21 cellular contexts compared by ENCODE assay signal in genomic region chrX:65014230-65014629, GRCh38. TPM values are rescaled to one million over a fixed set of nuclear protein-coding genes. Genes with fewer than 3 reads are reported as not detected.
DNase-seq lines count a peak whose midpoint lies in the region; ATAC-seq, FAIRE-seq and TF ChIP-seq lines count a peak whose summit lies in the region.
"Had no signal": no experiment of that assay in that cellular context is flagged by ENCODE, and none has a peak within 500 bp of the region (broad histone marks: within the 10 kb centered on the region; RNA-seq: fewer than 3 reads in every experiment).

No MANE protein-coding gene starts in this region.

- FAIRE-seq in HepG2 (lab: Jason Lieb, UNC), result no peak
- no peak for FAIRE-seq in K562 (lab: Jason Lieb, UNC)
- FAIRE-seq: G401.6, GM12891 had no signal

- BruUV-seq in HepG2 (replicated peaks; lab: Mats Ljungman, UMichigan) (no TSS peak), K562 (replicated peaks; lab: Mats Ljungman, UMichigan) (no TSS peak)

- TF ChIP-seq EP300 in HepG2 (IDR thresholded peaks at IDR 0.05; ENCODE audit: low read depth in 2 of 2, low read length in 2 of 2) (no peak), HepG2 (CRISPR knock-in tag; IDR thresholded peaks at IDR 0.05; ENCODE audit: borderline replicate concordance) (no peak), K562 (IDR thresholded peaks at IDR 0.05; ENCODE audit: low read length) (no peak)

- H2AFZ ChIP-seq in HepG2 (ENCODE audit: low read length) (no peak overlapping the region), K562 (ENCODE audit: low read depth, low read length) (no peak overlapping the region)

- no peaks in the 10 kb centered on the region for H4K20me1 ChIP-seq in HepG2 (ENCODE audit: insufficient read depth, low read length)
- no peaks in the 10 kb centered on the region for H4K20me1 ChIP-seq in K562 (replicated peaks; ENCODE audit: control insufficient read depth, insufficient read depth, low read length)

- no peak for TF ChIP-seq POLR2A in HepG2 (IDR thresholded peaks at IDR 0.05; ENCODE audit: insufficient read depth in 1 of 2, low read depth in 2 of 2, low read length in 2 of 2)
- TF ChIP-seq POLR2A in right lobe of liver (IDR thresholded peaks at IDR 0.05), result no peak
- no peak for TF ChIP-seq POLR2A in K562 (conservative IDR thresholded peaks at IDR 0.05)

- no peak for DNase-seq in HepG2 (ENCODE audit: low spot score)
- no peak for DNase-seq in right lobe of liver
- DNase-seq in K562 (ENCODE audit: extremely low read depth in 1 of 4, low spot score in 3 of 4), result no peak
- DNase-seq in stimulated activated naive CD4-positive, alpha-beta T cell (lab: John Stamatoyannopoulos, UW), result no peak
- no peak for DNase-seq in caudate nucleus (lab: John Stamatoyannopoulos, UW)
- DNase-seq: ACHN; BE2C; C1 segment of cervical spinal cord; CD4-positive, alpha-beta memory T cell; CD4-positive, CD25-positive, alpha-beta regulatory T cell; CD8-positive, alpha-beta memory T cell; COR-L47; DMS79 treated with DMSO at 0.1 percent for 48 hours; GF-D8 had no signal

- H3K4me2 ChIP-seq in HepG2 (ENCODE audit: low read depth, low read length) (no peak overlapping the region), K562 (ENCODE audit: insufficient read depth, low read length) (no peak overlapping the region)
- H3K4me2 ChIP-seq: BLaER1 had no signal

- H3K4me3 ChIP-seq in HepG2 (replicated peaks in 1 of 3; ENCODE audit: insufficient read depth in 1 of 3, low read depth in 2 of 3, low read length in 3 of 3) (no peak overlapping the region), right lobe of liver (no peak overlapping the region), K562 (no peak overlapping the region)
- H3K4me3 ChIP-seq: BLaER1 had no signal

- in situ Hi-C loops in HepG2 (cut with HindIII; ENCODE audit: extremely low pct_ligation_motif_present, low pct_unique_long_range_greater_than_20kb) (no loop called here), K562 (cut with MboI) (no loop called here)

- ATAC-seq in HepG2, result no peak
- no peak for ATAC-seq in right lobe of liver
- ATAC-seq in K562, result no peak

- no peaks in the 10 kb centered on the region for H3K36me3 ChIP-seq in HepG2 (replicated peaks in 1 of 2; ENCODE audit: control insufficient read depth in 1 of 2, insufficient read depth in 2 of 2, low read length in 2 of 2)
- no peaks in the 10 kb centered on the region for H3K36me3 ChIP-seq in right lobe of liver
- no peaks in the 10 kb centered on the region for H3K36me3 ChIP-seq in K562 (ENCODE audit: control insufficient read depth, insufficient read depth, low read length)
- H3K36me3 ChIP-seq: BE2C, BLaER1 had no signal

- intact Hi-C loops in HepG2 (cut with micrococcal nuclease; ENCODE audit: unreplicated experiment) (no loop called here), right lobe of liver (cut with DNase I) (no loop called here), K562 (cut with micrococcal nuclease) (no loop called here)

- no peaks in the 10 kb centered on the region for H3K9me3 ChIP-seq in HepG2 (ENCODE audit: low read length)
- no peaks in the 10 kb centered on the region for H3K9me3 ChIP-seq in right lobe of liver
- no peaks in the 10 kb centered on the region for H3K9me3 ChIP-seq in K562 (replicated peaks; ENCODE audit: control insufficient read depth, insufficient read depth, low read depth, low read length)
- H3K9me3 ChIP-seq: BE2C had no signal

- TF ChIP-seq CTCF in HepG2 (CRISPR knock-in tag; IDR thresholded peaks at IDR 0.05), result no peak
- no peak for TF ChIP-seq CTCF in right lobe of liver (IDR thresholded peaks at IDR 0.05)
- TF ChIP-seq CTCF in K562 (IDR thresholded peaks at IDR 0.05 in 2 of 3, conservative IDR thresholded peaks at IDR 0.05 in 1 of 3; ENCODE audit: insufficient read depth in 2 of 3, low read depth in 1 of 3, low read length in 3 of 3), result no peak

- no peaks in the 10 kb centered on the region for H3K27me3 ChIP-seq in HepG2 (ENCODE audit: control insufficient read depth in 1 of 2, insufficient read depth in 2 of 2, low read length in 2 of 2)
- peaks cover 0 to 5% of the 10 kb centered on the region in 2 donors for H3K27me3 ChIP-seq in right lobe of liver
- H3K27me3 ChIP-seq in K562 (ENCODE audit: control insufficient read depth in 2 of 2, insufficient read depth in 2 of 2, low read length in 2 of 2), result no peaks in the 10 kb centered on the region
- H3K27me3 ChIP-seq: BE2C had no signal

- CTCF ChIA-PET in HepG2 (lab: Yijun Ruan, JAX; ENCODE audit: low intra/inter-chr PET ratio, low total read pairs) (no interaction called here), K562 (lab: Yijun Ruan, JAX; ENCODE audit: low intra/inter-chr PET ratio) (no interaction called here)

- H3K4me1 ChIP-seq in HepG2 (ENCODE audit: insufficient read depth, low read length) (peaks cover 20% of the 10 kb centered on the region), right lobe of liver (peaks cover 0 to 2% (median 0%) of the 10 kb centered on the region in 4 donors), K562 (replicated peaks in 1 of 2; ENCODE audit: control insufficient read depth in 2 of 2, insufficient read depth in 2 of 2, low read length in 2 of 2) (no peaks in the 10 kb centered on the region)
- H3K4me1 ChIP-seq: BE2C, BLaER1 had no signal

- POLR2A ChIA-PET in HepG2 (lab: Yijun Ruan, JAX), result no interaction called here
- POLR2A ChIA-PET in K562 (lab: Yijun Ruan, JAX), result no interaction called here

- TF ChIP-seq RAD21 in HepG2 (CRISPR knock-in tag; IDR thresholded peaks at IDR 0.05) (no peak), K562 (CRISPR knock-in tag; conservative IDR thresholded peaks at IDR 0.05 in 1 of 2, IDR thresholded peaks at IDR 0.05 in 1 of 2) (no peak)

- no peaks in the 10 kb centered on the region for H3K9me1 ChIP-seq in K562 (ENCODE audit: control insufficient read depth, insufficient read depth, low read length)

- H3K9ac ChIP-seq in HepG2 (ENCODE audit: insufficient read depth, low read depth, low read length), result no peak overlapping the region
- H3K9ac ChIP-seq in K562 (ENCODE audit: insufficient read depth in 1 of 2, low read depth in 2 of 2, low read length in 2 of 2), result no peak overlapping the region
- H3K9ac ChIP-seq: BLaER1 had no signal

- H3K79me2 ChIP-seq in HepG2 (ENCODE audit: insufficient read depth, low read length), result no peaks in the 10 kb centered on the region
- no peaks in the 10 kb centered on the region for H3K79me2 ChIP-seq in K562 (ENCODE audit: control insufficient read depth, insufficient read depth, low read length)

- H3K27ac ChIP-seq in HepG2 (ENCODE audit: extremely low read length, insufficient read depth, low read length), result no peak overlapping the region
- H3K27ac ChIP-seq in right lobe of liver, result no peak overlapping the region
- H3K27ac ChIP-seq in K562 (ENCODE audit: extremely low read depth, low read depth, low read length), result no peak overlapping the region
- H3K27ac ChIP-seq in caudate nucleus (ENCODE audit: low read depth, low read length), result no peak overlapping the region
- H3K27ac ChIP-seq: 22Rv1, BLaER1 had no signal

RNA-seq across cellular contexts. Expression of gene ZC3H12B, which starts 20.4 kb away (rescaled TPM):
- total RNA-seq in HepG2 (2016; rRNA removed; fragmentation: Illumina TruSeq; extraction: Trizol) (1.5 and 2.0 TPM in 2 replicates), right lobe of liver (1 to 10 TPM in 2 of 6 experiments, under 1 TPM in 4; 0.31 to 1.9 (median 0.78) TPM), K562 (2014; rRNA removed) (0.09 and 0.20 TPM in 2 replicates), K562 (2014; rRNA removed; fragmentation: Illumina TruSeq; extraction: Trizol) (0.19 and 0.58 TPM in 2 replicates), K562 (2015; rRNA removed; fragmentation: Illumina TruSeq; extraction: Trizol) (0.30 and 0.36 TPM in 2 replicates), K562 (2021) (0.25 and 0.31 TPM in 2 replicates)
- total RNA-seq in HepG2 (2016; cell fraction: cytosol; rRNA removed; fragmentation: Illumina TruSeq; extraction: Trizol; ENCODE audit: low read depth), result 2.6 and 2.7 TPM in 2 replicates
- 1.6 and 1.9 TPM in 2 replicates for total RNA-seq in HepG2 (2016; cell fraction: insoluble cytoplasmic fraction; rRNA removed; fragmentation: Illumina TruSeq; extraction: Trizol)
- 2.3 and 3.1 TPM in 2 replicates for total RNA-seq in HepG2 (2016; cell fraction: membrane; rRNA removed; fragmentation: Illumina TruSeq; extraction: Trizol)
- total RNA-seq in HepG2 (2016; cell fraction: nucleus; rRNA removed; fragmentation: Illumina TruSeq; extraction: Trizol), result 2.2 and 2.4 TPM in 2 replicates
- polyA plus RNA-seq in HepG2 (2011; rRNA removed) (1.3 and 1.7 TPM in 2 replicates), K562 (2011; rRNA removed) (0.05 and 0.64 TPM in 2 replicates), K562 (2014; fragmentation: Illumina TruSeq; extraction: Trizol) (0.24 and 0.51 TPM in 2 replicates), K562 (2014; fragmentation: Nextera tagmentation; extraction: Ambion mirVana) (under 1 TPM; 0.20 to 0.23 TPM), K562 (2014; rRNA removed) (0.07 and 0.32 TPM in 2 replicates)
- 0.62 and 0.96 TPM in 2 replicates for polyA plus RNA-seq in HepG2 (2011; cell fraction: cytosol; rRNA removed)
- 1.4 and 2.1 TPM in 2 replicates for polyA plus RNA-seq in HepG2 (2011; cell fraction: nucleus; rRNA removed)
- 0.93 and 1.2 TPM in 2 replicates for polyA plus RNA-seq in HepG2 (2012)
- 0.09 and 0.19 TPM in 2 replicates for polyA plus RNA-seq in HepG2 (2016; cell fraction: cytosol; fragmentation: Illumina TruSeq; extraction: Trizol; ENCODE audit: low read depth)
- polyA plus RNA-seq in HepG2 (2016; cell fraction: insoluble cytoplasmic fraction; fragmentation: Illumina TruSeq; extraction: Trizol; ENCODE audit: low read depth), result 1.3 and 1.5 TPM in 2 replicates
- polyA plus RNA-seq in HepG2 (2016; cell fraction: membrane; fragmentation: Illumina TruSeq; extraction: Trizol; ENCODE audit: low read depth), result 0.56 and 0.63 TPM in 2 replicates
- 2.3 and 3.5 TPM in 2 replicates for polyA plus RNA-seq in HepG2 (2016; cell fraction: nucleus; fragmentation: Illumina TruSeq; extraction: Trizol; ENCODE audit: insufficient read depth, low read depth)
- 2.0 TPM in 1 of 2 replicates, not detected in the other for polyA minus RNA-seq in HepG2 (2011; rRNA and poly(A)+ RNA removed; ENCODE audit: low replicate concordance)
- 1.1 and 1.4 TPM in 2 replicates for polyA minus RNA-seq in HepG2 (2011; cell fraction: cytosol; rRNA and poly(A)+ RNA removed)
- polyA minus RNA-seq in HepG2 (2011; cell fraction: nucleus; rRNA and poly(A)+ RNA removed), result 3.1 and 3.2 TPM in 2 replicates
- total RNA-seq in K562 (2011; cell fraction: chromatin; rRNA removed; ENCODE audit: low replicate concordance), result 2.0 and 2.3 TPM in 2 replicates
- 0.26 and 0.50 TPM in 2 replicates for total RNA-seq in K562 (2011; cell fraction: nucleolus; rRNA removed)
- total RNA-seq in K562 (2011; cell fraction: nucleoplasm; rRNA removed), result 1.2 and 1.6 TPM in 2 replicates
- polyA plus RNA-seq in K562 (2011; cell fraction: cytosol; rRNA removed), result 0.03 and 0.13 TPM in 2 replicates
- polyA plus RNA-seq in K562 (2011; cell fraction: nucleus; rRNA removed), result 0.27 and 1.3 TPM in 2 replicates
- 0.47 and 1.00 TPM in 2 replicates for polyA plus RNA-seq in K562 (2012)
- polyA minus RNA-seq in K562 (2011; rRNA and poly(A)+ RNA removed), result 0.15 and 1.4 TPM in 2 replicates
- 0.29 TPM in 1 of 2 replicates, not detected in the other for polyA minus RNA-seq in K562 (2011; cell fraction: cytosol; rRNA and poly(A)+ RNA removed)
- 0.27 and 0.33 TPM in 2 replicates for polyA minus RNA-seq in K562 (2011; cell fraction: nucleus; rRNA and poly(A)+ RNA removed)
- total RNA-seq: A172, A673 had no signal
- polyA plus RNA-seq: CD14-positive monocyte had no signal

RNA-seq across cellular contexts. Expression of gene ZC4H2, which starts 38.0 kb away (rescaled TPM):
- total RNA-seq in HepG2 (2016; rRNA removed; fragmentation: Illumina TruSeq; extraction: Trizol) (6.1 and 9.3 TPM in 2 replicates), right lobe of liver (1 to 10 TPM; 4.1 to 9.2 (median 5.6) TPM), K562 (2014; rRNA removed) (1.8 and 3.2 TPM in 2 replicates), K562 (2014; rRNA removed; fragmentation: Illumina TruSeq; extraction: Trizol) (1.8 and 3.4 TPM in 2 replicates), K562 (2015; rRNA removed; fragmentation: Illumina TruSeq; extraction: Trizol) (1.7 and 1.8 TPM in 2 replicates), K562 (2021) (1.8 and 1.9 TPM in 2 replicates)
- total RNA-seq in HepG2 (2016; cell fraction: cytosol; rRNA removed; fragmentation: Illumina TruSeq; extraction: Trizol; ENCODE audit: low read depth), result 1.6 and 2.5 TPM in 2 replicates
- total RNA-seq in HepG2 (2016; cell fraction: insoluble cytoplasmic fraction; rRNA removed; fragmentation: Illumina TruSeq; extraction: Trizol), result 6.7 and 8.5 TPM in 2 replicates
- total RNA-seq in HepG2 (2016; cell fraction: membrane; rRNA removed; fragmentation: Illumina TruSeq; extraction: Trizol), result 3.9 and 4.1 TPM in 2 replicates
- 5.3 and 6.1 TPM in 2 replicates for total RNA-seq in HepG2 (2016; cell fraction: nucleus; rRNA removed; fragmentation: Illumina TruSeq; extraction: Trizol)
- polyA plus RNA-seq in HepG2 (2011; rRNA removed) (10.8 and 12.8 TPM in 2 replicates), K562 (2011; rRNA removed) (0.45 and 7.0 TPM in 2 replicates), K562 (2014; fragmentation: Illumina TruSeq; extraction: Trizol) (2.7 and 3.4 TPM in 2 replicates), K562 (2014; fragmentation: Nextera tagmentation; extraction: Ambion mirVana) (1 to 10 TPM; 1.1 to 2.4 TPM), K562 (2014; rRNA removed) (1.7 and 4.2 TPM in 2 replicates)
- 11.4 and 13.8 TPM in 2 replicates for polyA plus RNA-seq in HepG2 (2011; cell fraction: cytosol; rRNA removed)
- 8.6 and 9.3 TPM in 2 replicates for polyA plus RNA-seq in HepG2 (2011; cell fraction: nucleus; rRNA removed)
- polyA plus RNA-seq in HepG2 (2012), result 5.8 and 9.7 TPM in 2 replicates
- 2.4 and 2.7 TPM in 2 replicates for polyA plus RNA-seq in HepG2 (2016; cell fraction: cytosol; fragmentation: Illumina TruSeq; extraction: Trizol; ENCODE audit: low read depth)
- polyA plus RNA-seq in HepG2 (2016; cell fraction: insoluble cytoplasmic fraction; fragmentation: Illumina TruSeq; extraction: Trizol; ENCODE audit: low read depth), result 10.7 and 10.8 TPM in 2 replicates
- polyA plus RNA-seq in HepG2 (2016; cell fraction: membrane; fragmentation: Illumina TruSeq; extraction: Trizol; ENCODE audit: low read depth), result 4.4 and 4.9 TPM in 2 replicates
- polyA plus RNA-seq in HepG2 (2016; cell fraction: nucleus; fragmentation: Illumina TruSeq; extraction: Trizol; ENCODE audit: insufficient read depth, low read depth), result 12.2 and 12.6 TPM in 2 replicates
- polyA minus RNA-seq in HepG2 (2011; rRNA and poly(A)+ RNA removed; ENCODE audit: low replicate concordance), result 6.6 TPM in 1 of 2 replicates, not detected in the other
- 4.6 and 8.4 TPM in 2 replicates for polyA minus RNA-seq in HepG2 (2011; cell fraction: cytosol; rRNA and poly(A)+ RNA removed)
- 10.6 and 12.2 TPM in 2 replicates for polyA minus RNA-seq in HepG2 (2011; cell fraction: nucleus; rRNA and poly(A)+ RNA removed)
- 2.2 and 2.5 TPM in 2 replicates for total RNA-seq in K562 (2011; cell fraction: chromatin; rRNA removed; ENCODE audit: low replicate concordance)
- total RNA-seq in K562 (2011; cell fraction: nucleolus; rRNA removed), result 0.53 and 1.2 TPM in 2 replicates
- total RNA-seq in K562 (2011; cell fraction: nucleoplasm; rRNA removed), result 2.4 and 2.6 TPM in 2 replicates
- 0.46 and 3.9 TPM in 2 replicates for polyA plus RNA-seq in K562 (2011; cell fraction: cytosol; rRNA removed)
- 0.56 and 2.7 TPM in 2 replicates for polyA plus RNA-seq in K562 (2011; cell fraction: nucleus; rRNA removed)
- 2.0 and 2.9 TPM in 2 replicates for polyA plus RNA-seq in K562 (2012)
- polyA minus RNA-seq in K562 (2011; rRNA and poly(A)+ RNA removed), result 0.54 and 5.7 TPM in 2 replicates
- 1.2 TPM in 1 of 2 replicates, not detected in the other for polyA minus RNA-seq in K562 (2011; cell fraction: cytosol; rRNA and poly(A)+ RNA removed)
- polyA minus RNA-seq in K562 (2011; cell fraction: nucleus; rRNA and poly(A)+ RNA removed), result 0.33 and 0.81 TPM in 2 replicates
- total RNA-seq: A673 had no signal

Comparison
In these comparisons a context has a peak if more than half of its experiments do, and no peak if none do; other contexts are left out.
1. Of the 241 proteins assayed by ChIP-seq in both HepG2 and K562: peak only in HepG2: MAFK; only in K562: MAFG; in both: MAFF; in neither: 238.